ENCODE assay signal across 15 cellular contexts in the genomic region with DNA sequence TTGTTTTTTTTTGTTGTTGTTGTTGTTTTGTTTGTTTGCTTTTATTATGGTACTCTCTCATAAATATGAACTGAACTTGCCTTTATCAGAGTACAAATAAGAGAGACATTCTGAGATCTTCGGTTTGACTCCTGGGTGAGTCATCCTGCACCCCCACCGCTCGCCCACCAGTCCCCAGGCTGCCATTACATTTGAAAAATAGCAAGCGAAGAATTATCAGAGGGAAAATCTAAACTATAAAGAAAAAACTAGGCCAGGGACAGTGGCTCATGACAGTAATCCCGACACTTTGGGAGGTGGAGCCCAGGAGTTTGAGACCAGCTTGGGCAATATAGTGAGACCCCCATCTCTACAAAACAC.
DNase-seq lines count a peak whose midpoint lies in the region; ATAC-seq lines count a peak whose summit lies in the region.
"Had no signal": no experiment of that assay in that cellular context is flagged by ENCODE, and none has a peak within 500 bp of the region (broad histone marks: within the 10 kb centered on the region; RNA-seq: fewer than 3 reads in every experiment).

No MANE protein-coding gene starts in this region.

- H3K27me3 Mint-ChIP-seq in activated T-cell treated with anti-CD3 and anti-CD28 coated beads, Interleukin-2, amount 50 U/mL, for 4 hours (ENCODE audit: low read depth), result no peaks in the 10 kb centered on the region
- H3K27me3 Mint-ChIP-seq: type B pancreatic cell had no signal

- H3K4me3 Mint-ChIP-seq in activated T-cell treated with anti-CD3 and anti-CD28 coated beads, Interleukin-2, amount 50 U/mL, for 4 hours, result no peak overlapping the region
- H3K4me3 Mint-ChIP-seq: type B pancreatic cell had no signal

- ATAC-seq in activated T-cell treated with anti-CD3 and anti-CD28 coated beads, Interleukin-2, amount 50 U/mL, for 4 hours, result peak; percentile 74 to 77
- ATAC-seq in HG03378 (IDR thresholded peaks at IDR 0.05; ENCODE audit: unreplicated experiment) (no peak), GM18858 (IDR thresholded peaks at IDR 0.05; ENCODE audit: unreplicated experiment) (no peak)
- ATAC-seq: A549, HCT116, left lung had no signal

- H3K9me3 Mint-ChIP-seq in activated T-cell treated with anti-CD3 and anti-CD28 coated beads, Interleukin-2, amount 50 U/mL, for 4 hours, result peaks cover 10% of the 10 kb centered on the region

- peaks cover 6% of the 10 kb centered on the region for H3K36me3 Mint-ChIP-seq in activated T-cell treated with anti-CD3 and anti-CD28 coated beads, Interleukin-2, amount 50 U/mL, for 4 hours (ENCODE audit: insufficient read depth)
- H3K36me3 Mint-ChIP-seq: type B pancreatic cell had no signal

- peaks cover 81% of the 10 kb centered on the region for H3K4me1 Mint-ChIP-seq in activated T-cell treated with anti-CD3 and anti-CD28 coated beads, Interleukin-2, amount 50 U/mL, for 4 hours (ENCODE audit: low read depth)

- peak; percentile 10 for DNase-seq in activated CD8-positive, alpha-beta memory T cell treated with anti-CD3 and anti-CD28 coated beads, Interleukin-2, amount 50 U/mL, for 24 hours (ENCODE audit: extremely low read depth)
- no peak for DNase-seq in activated CD8-positive, alpha-beta memory T cell treated with anti-CD3 and anti-CD28 coated beads, Interleukin-2, amount 50 U/mL, for 48 hours
- peak; percentile 47 for DNase-seq in activated T-cell treated with anti-CD3 and anti-CD28 coated beads, Interleukin-2, amount 50 U/mL, for 4 hours
- DNase-seq in putamen (ENCODE audit: low spot score), result peak; percentile 45
- peak; percentile 12 to 33 for DNase-seq in stimulated activated CD8-positive, alpha-beta memory T cell treated with anti-CD3 and anti-CD28 coated beads, Interleukin-7, amount 100 ng/mL, for 4 hours (ENCODE audit: low read depth in 2 of 2)
- no peak for DNase-seq in GM19238 (ENCODE audit: insufficient read length, low spot score)
- DNase-seq: amygdala, left lung, NCI-H774, Right ventricle myocardium superior had no signal

Comparison
In these comparisons a context has a peak if more than half of its experiments do, and no peak if none do; other contexts are left out.
1. DNase-seq: peak in activated CD8-positive, alpha-beta memory T cell treated with anti-CD3 and anti-CD28 coated beads, Interleukin-2, amount 50 U/mL, for 24 hours (single experiment), activated T-cell treated with anti-CD3 and anti-CD28 coated beads, Interleukin-2, amount 50 U/mL, for 4 hours (single experiment), putamen (single experiment) and stimulated activated CD8-positive, alpha-beta memory T cell treated with anti-CD3 and anti-CD28 coated beads, Interleukin-7, amount 100 ng/mL, for 4 hours (2 of 2); none in activated CD8-positive, alpha-beta memory T cell treated with anti-CD3 and anti-CD28 coated beads, Interleukin-2, amount 50 U/mL, for 48 hours (single experiment) and GM19238 (single experiment).
2. ATAC-seq: peak in activated T-cell treated with anti-CD3 and anti-CD28 coated beads, Interleukin-2, amount 50 U/mL, for 4 hours (2 of 2); none in HG03378 (single experiment) and GM18858 (single experiment).